Comparison of ENCODE assay signal across 36 cellular contexts in genomic region chr1:4402032-4402431, GRCh38.
"Had no signal": no experiment of that assay in that cellular context is flagged by ENCODE, and none has a peak within 500 bp of the region (broad histone marks: within the 10 kb centered on the region; RNA-seq: fewer than 3 reads in every experiment).

No MANE protein-coding gene starts in this region.

- H3K27ac Mint-ChIP-seq: activated CD4-positive, alpha-beta memory T cell treated with anti-CD3 and anti-CD28 coated beads, Interleukin-2, amount 10 ng/mL, durations not matched to agents 7 days and 5 days; activated CD4-positive, alpha-beta T cell treated with anti-CD3 and anti-CD28 coated beads for 36 hours; activated CD4-positive, alpha-beta T cell treated with anti-CD3 and anti-CD28 coated beads, Interleukin-2, amount 10 ng/mL, durations not matched to agents 7 days and 5 days; activated CD8-positive, alpha-beta memory T cell treated with anti-CD3 and anti-CD28 coated beads, Interleukin-2, amount 10 ng/mL, durations not matched to agents 7 days and 5 days; activated CD8-positive, alpha-beta T cell treated with anti-CD3 and anti-CD28 coated beads, Interleukin-2, amount 10 ng/mL, durations not matched to agents 7 days and 5 days; activated naive CD4-positive, alpha-beta T cell treated with anti-CD3 and anti-CD28 coated beads, Interleukin-2, amount 10 ng/mL, durations not matched to agents 7 days and 5 days; activated naive CD4-positive, alpha-beta T cell treated with anti-CD3 and anti-CD28 coated beads, Interleukin-2, amount 50 U/mL, for 24 hours; activated naive CD8-positive, alpha-beta T cell; activated naive CD8-positive, alpha-beta T cell treated with anti-CD3 and anti-CD28 coated beads, Interleukin-2, amount 10 ng/mL, durations not matched to agents 7 days and 5 days; activated naive CD8-positive, alpha-beta T cell treated with anti-CD3 and anti-CD28 coated beads, Interleukin-2, amount 50 U/mL, for 24 hours; activated T-cell treated with anti-CD3 and anti-CD28 coated beads, Interleukin-2, amount 50 U/mL, for 24 hours; activated T-helper 2 cell treated with anti-CD3 and anti-CD28 coated beads, Interferon-gamma antibody, Interleukin-2, Interleukin-4, amounts not matched to agents 10 μg/mL and 5 μg/mL and 100 μg/mL, durations not matched to agents 14 hours and 24 hours and 36 hours; brain; T-cell; T-helper 17 cell had no signal

- H3K9me3 ChIP-seq: ascending aorta had no signal

- DNase-seq: activated CD4-positive, alpha-beta memory T cell treated with anti-CD3 and anti-CD28 coated beads, Interleukin-2, amount 10 ng/mL, durations not matched to agents 7 days and 5 days; activated CD4-positive, alpha-beta T cell treated with anti-CD3 and anti-CD28 coated beads for 1 hour; activated CD4-positive, alpha-beta T cell treated with anti-CD3 and anti-CD28 coated beads for 36 hours; activated CD4-positive, alpha-beta T cell treated with anti-CD3 and anti-CD28 coated beads for 48 hours; activated CD4-positive, alpha-beta T cell treated with anti-CD3 and anti-CD28 coated beads, Interleukin-2, amount 10 ng/mL, durations not matched to agents 7 days and 5 days; activated CD4-positive, alpha-beta T cell treated with anti-CD3 and anti-CD28 coated beads, Interleukin-2, amount 50 U/mL, for 48 hours; activated CD4-positive, CD25-positive, alpha-beta regulatory T cell; activated CD8-positive, alpha-beta memory T cell treated with anti-CD3 and anti-CD28 coated beads for 24 hours; activated CD8-positive, alpha-beta memory T cell treated with anti-CD3 and anti-CD28 coated beads, Interleukin-2, amount 10 ng/mL, durations not matched to agents 7 days and 5 days; activated CD8-positive, alpha-beta memory T cell treated with anti-CD3 and anti-CD28 coated beads, Interleukin-2, amount 50 U/mL, for 48 hours; activated CD8-positive, alpha-beta T cell treated with anti-CD3 and anti-CD28 coated beads, Interleukin-2, amount 10 ng/mL, durations not matched to agents 7 days and 5 days; activated effector memory CD4-positive, alpha-beta T cell treated with Interleukin-2 at 50 U/mL for 16 hours; activated gamma-delta T cell; activated naive CD4-positive, alpha-beta T cell treated with anti-CD3 and anti-CD28 coated beads, Interleukin-2, amount 10 ng/mL, durations not matched to agents 7 days and 5 days; activated naive CD4-positive, alpha-beta T cell treated with Interleukin-2 at 50 U/mL for 16 hours; activated naive CD8-positive, alpha-beta T cell treated with anti-CD3 and anti-CD28 coated beads, Interleukin-2, amount 10 ng/mL, durations not matched to agents 7 days and 5 days; activated naive CD8-positive, alpha-beta T cell treated with anti-CD3 and anti-CD28 coated beads, Interleukin-2, amount 50 U/mL, for 24 hours; activated T-cell treated with anti-CD3 and anti-CD28 coated beads, Interleukin-2, amount 50 U/mL, for 24 hours; activated T-cell treated with anti-CD3 and anti-CD28 coated beads, Interleukin-2, amount 50 U/mL, for 48 hours; amygdala; anterior cingulate cortex; caudate nucleus; cerebellar nuclear complex; T-cell; T-helper 17 cell; T-helper 9 cell had no signal

- H3K4me1 ChIP-seq: ascending aorta had no signal

- H3K27me3 ChIP-seq: ascending aorta, cardiac muscle cell had no signal

- FAIRE-seq: bronchial epithelial cell, TTC549 had no signal

- H3K4me3 Mint-ChIP-seq: activated CD4-positive, alpha-beta memory T cell treated with anti-CD3 and anti-CD28 coated beads, Interleukin-2, amount 10 ng/mL, durations not matched to agents 7 days and 5 days; activated CD4-positive, alpha-beta T cell treated with anti-CD3 and anti-CD28 coated beads for 36 hours; activated CD4-positive, alpha-beta T cell treated with anti-CD3 and anti-CD28 coated beads, Interleukin-2, amount 10 ng/mL, durations not matched to agents 7 days and 5 days; activated CD8-positive, alpha-beta memory T cell treated with anti-CD3 and anti-CD28 coated beads, Interleukin-2, amount 10 ng/mL, durations not matched to agents 7 days and 5 days; activated CD8-positive, alpha-beta T cell treated with anti-CD3 and anti-CD28 coated beads, Interleukin-2, amount 10 ng/mL, durations not matched to agents 7 days and 5 days; activated naive CD4-positive, alpha-beta T cell treated with anti-CD3 and anti-CD28 coated beads, Interleukin-2, amount 10 ng/mL, durations not matched to agents 7 days and 5 days; activated naive CD4-positive, alpha-beta T cell treated with anti-CD3 and anti-CD28 coated beads, Interleukin-2, amount 50 U/mL, for 24 hours; activated naive CD8-positive, alpha-beta T cell; activated naive CD8-positive, alpha-beta T cell treated with anti-CD3 and anti-CD28 coated beads, Interleukin-2, amount 10 ng/mL, durations not matched to agents 7 days and 5 days; activated naive CD8-positive, alpha-beta T cell treated with anti-CD3 and anti-CD28 coated beads, Interleukin-2, amount 50 U/mL, for 24 hours; activated T-cell treated with anti-CD3 and anti-CD28 coated beads, Interleukin-2, amount 50 U/mL, for 24 hours; brain; central memory CD8-positive, alpha-beta T cell; T-cell; T-helper 17 cell had no signal

- H3K27ac ChIP-seq: ascending aorta, cardiac muscle cell, VCaP had no signal

- H3K4me1 Mint-ChIP-seq: activated CD4-positive, alpha-beta memory T cell treated with anti-CD3 and anti-CD28 coated beads, Interleukin-2, amount 10 ng/mL, durations not matched to agents 7 days and 5 days; activated CD4-positive, alpha-beta T cell treated with anti-CD3 and anti-CD28 coated beads for 36 hours; activated CD4-positive, alpha-beta T cell treated with anti-CD3 and anti-CD28 coated beads, Interleukin-2, amount 10 ng/mL, durations not matched to agents 7 days and 5 days; activated CD8-positive, alpha-beta memory T cell treated with anti-CD3 and anti-CD28 coated beads, Interleukin-2, amount 10 ng/mL, durations not matched to agents 7 days and 5 days; activated naive CD4-positive, alpha-beta T cell treated with anti-CD3 and anti-CD28 coated beads, Interleukin-2, amount 10 ng/mL, durations not matched to agents 7 days and 5 days; activated naive CD4-positive, alpha-beta T cell treated with anti-CD3 and anti-CD28 coated beads, Interleukin-2, amount 50 U/mL, for 24 hours; activated naive CD8-positive, alpha-beta T cell treated with anti-CD3 and anti-CD28 coated beads, Interleukin-2, amount 10 ng/mL, durations not matched to agents 7 days and 5 days; activated naive CD8-positive, alpha-beta T cell treated with anti-CD3 and anti-CD28 coated beads, Interleukin-2, amount 50 U/mL, for 24 hours; central memory CD8-positive, alpha-beta T cell; T-cell; T-helper 17 cell had no signal

- H3K36me3 ChIP-seq: ascending aorta, cardiac muscle cell had no signal

- H3K36me3 Mint-ChIP-seq: activated CD8-positive, alpha-beta memory T cell treated with anti-CD3 and anti-CD28 coated beads, Interleukin-2, amount 10 ng/mL, durations not matched to agents 7 days and 5 days; activated naive CD4-positive, alpha-beta T cell treated with anti-CD3 and anti-CD28 coated beads, Interleukin-2, amount 10 ng/mL, durations not matched to agents 7 days and 5 days; activated naive CD4-positive, alpha-beta T cell treated with anti-CD3 and anti-CD28 coated beads, Interleukin-2, amount 50 U/mL, for 24 hours; activated naive CD8-positive, alpha-beta T cell; activated naive CD8-positive, alpha-beta T cell treated with anti-CD3 and anti-CD28 coated beads, Interleukin-2, amount 10 ng/mL, durations not matched to agents 7 days and 5 days; brain; T-cell had no signal

- H3K9me3 Mint-ChIP-seq: activated CD4-positive, alpha-beta memory T cell treated with anti-CD3 and anti-CD28 coated beads, Interleukin-2, amount 10 ng/mL, durations not matched to agents 7 days and 5 days; activated CD4-positive, alpha-beta T cell treated with anti-CD3 and anti-CD28 coated beads, Interleukin-2, amount 10 ng/mL, durations not matched to agents 7 days and 5 days; activated naive CD4-positive, alpha-beta T cell treated with anti-CD3 and anti-CD28 coated beads, Interleukin-2, amount 10 ng/mL, durations not matched to agents 7 days and 5 days; activated naive CD4-positive, alpha-beta T cell treated with anti-CD3 and anti-CD28 coated beads, Interleukin-2, amount 50 U/mL, for 24 hours; activated naive CD8-positive, alpha-beta T cell treated with anti-CD3 and anti-CD28 coated beads, Interleukin-2, amount 10 ng/mL, durations not matched to agents 7 days and 5 days; activated naive CD8-positive, alpha-beta T cell treated with anti-CD3 and anti-CD28 coated beads, Interleukin-2, amount 50 U/mL, for 24 hours; activated T-cell treated with anti-CD3 and anti-CD28 coated beads, Interleukin-2, amount 50 U/mL, for 24 hours; activated T-helper 2 cell treated with anti-CD3 and anti-CD28 coated beads, Interferon-gamma antibody, Interleukin-2, Interleukin-4, amounts not matched to agents 10 μg/mL and 5 μg/mL and 100 μg/mL, durations not matched to agents 14 hours and 24 hours and 36 hours; central memory CD8-positive, alpha-beta T cell; T-cell had no signal

- H3K4me3 ChIP-seq: ascending aorta, cardiac muscle cell had no signal

- H3K27me3 Mint-ChIP-seq: activated CD4-positive, alpha-beta memory T cell treated with anti-CD3 and anti-CD28 coated beads, Interleukin-2, amount 10 ng/mL, durations not matched to agents 7 days and 5 days; activated CD4-positive, alpha-beta T cell treated with anti-CD3 and anti-CD28 coated beads for 36 hours; activated CD4-positive, alpha-beta T cell treated with anti-CD3 and anti-CD28 coated beads, Interleukin-2, amount 10 ng/mL, durations not matched to agents 7 days and 5 days; activated CD8-positive, alpha-beta memory T cell treated with anti-CD3 and anti-CD28 coated beads, Interleukin-2, amount 10 ng/mL, durations not matched to agents 7 days and 5 days; activated naive CD8-positive, alpha-beta T cell; activated naive CD8-positive, alpha-beta T cell treated with anti-CD3 and anti-CD28 coated beads, Interleukin-2, amount 10 ng/mL, durations not matched to agents 7 days and 5 days; activated naive CD8-positive, alpha-beta T cell treated with anti-CD3 and anti-CD28 coated beads, Interleukin-2, amount 50 U/mL, for 24 hours; brain had no signal
